Comparison of ENCODE assay signal across 8 cellular contexts in genomic region chr11:33039274-33040126, GRCh38. TPM values are rescaled to one million over a fixed set of nuclear protein-coding genes. Genes with fewer than 3 reads are reported as not detected.
DNase-seq lines count a peak whose midpoint lies in the region; ATAC-seq, FAIRE-seq and TF ChIP-seq lines count a peak whose summit lies in the region.

Gene TCP11L1, plus strand, starts transcription at chr11:33039572. Its CDS starts 4,202 bp downstream, at chr11:33043774.

- peaks cover 21% of the 10 kb centered on the region for H3K4me1 ChIP-seq in DND-41 (ENCODE audit: insufficient read depth, low read length)
- no peaks in the 10 kb centered on the region for H3K4me1 ChIP-seq in fibroblast of lung (ENCODE audit: control insufficient read depth, extremely low read depth, insufficient read depth, low read length)

- peaks cover 20% of the 10 kb centered on the region for H3K4me1 Mint-ChIP-seq in activated T-helper 1 cell treated with anti-CD3 and anti-CD28 coated beads, Interleukin-12 subunit alpha, Interleukin-12 subunit beta, Interleukin-2, Interleukin-4 antibody, amounts not matched to agents 30 ng/mL and 10 ng/mL and 1 ng/mL, durations not matched to agents 14 hours and 24 hours and 36 hours (ENCODE audit: low read depth)
- peaks cover 12 to 18% (median 16%) of the 10 kb centered on the region in 3 donors for H3K4me1 Mint-ChIP-seq in naive B cell
- H3K4me1 Mint-ChIP-seq in stimulated activated naive B cell treated with anti-CD40 and anti-IgM and Interleukin-4, amounts not matched to agents 10 μg/mL and 1 μg/mL and 100 μg/mL, for 72 hours, result peaks cover 8 to 36% of the 10 kb centered on the region in 2 donors

- no peak for TF ChIP-seq CTCF in DND-41 (IDR thresholded peaks at IDR 0.05; ENCODE audit: borderline replicate concordance, extremely low read depth, low read length, poor library complexity, severe bottlenecking)
- TF ChIP-seq CTCF in fibroblast of lung (conservative IDR thresholded peaks at IDR 0.05 in 1 of 2, IDR thresholded peaks at IDR 0.05 in 1 of 2; ENCODE audit: low read depth in 1 of 2, low read length in 2 of 2), result no peak

- in situ Hi-C loops in KBM-7 (cut with MboI; ENCODE audit: low pct_unique_long_range_greater_than_20kb, low sequenced_read_pairs), result no loop called here

- DNase-seq in DND-41 (peak; percentile 66), KBM-7 (peak; percentile 94), RCC 7860 (ENCODE audit: low spot score) (peak; percentile 73), fibroblast of lung (ENCODE audit: low read depth in 2 of 2) (peak; percentile 93 to 94), naive B cell (peak; percentile 78)
- peak; percentile 72 for DNase-seq in activated T-helper 1 cell treated with anti-CD3 and anti-CD28 coated beads, Interleukin-12 subunit alpha, Interleukin-12 subunit beta, Interleukin-2, Interleukin-4 antibody, amounts not matched to agents 30 ng/mL and 10 ng/mL and 1 ng/mL, durations not matched to agents 14 hours and 24 hours and 36 hours (ENCODE audit: low spot score)
- DNase-seq in stimulated activated naive B cell treated with anti-CD40 and anti-IgM and Interleukin-4, amounts not matched to agents 10 μg/mL and 1 μg/mL and 100 μg/mL, for 72 hours, result peak; percentile 84

- intact Hi-C loops in activated T-helper 1 cell treated with anti-CD3 and anti-CD28 coated beads, Interleukin-12 subunit alpha, Interleukin-12 subunit beta, Interleukin-2, Interleukin-4 antibody, amounts not matched to agents 30 ng/mL and 10 ng/mL and 1 ng/mL, durations not matched to agents 14 hours and 24 hours and 36 hours (cut with micrococcal nuclease), result loop anchor here (1.0 to 10.0 kb wide), 10 partner anchors 28 to 1395 kb away; partner anchors contain the start of genes C11orf91, CAT, CSTF3 and EIF3M

- no peaks in the 10 kb centered on the region for H4K20me1 ChIP-seq in DND-41 (ENCODE audit: insufficient read depth, low read length)
- no peaks in the 10 kb centered on the region for H4K20me1 ChIP-seq in fibroblast of lung (ENCODE audit: control insufficient read depth, extremely low read depth, insufficient read depth, low read length)

- H3K79me2 ChIP-seq in DND-41 (ENCODE audit: insufficient read depth, low read length), result peaks cover 20% of the 10 kb centered on the region
- peaks cover 12% of the 10 kb centered on the region for H3K79me2 ChIP-seq in fibroblast of lung (ENCODE audit: control insufficient read depth, insufficient read depth, low read length)

- peak within 1 kb of the TSS; percentile 93 for H3K4me3 Mint-ChIP-seq in activated T-helper 1 cell treated with anti-CD3 and anti-CD28 coated beads, Interleukin-12 subunit alpha, Interleukin-12 subunit beta, Interleukin-2, Interleukin-4 antibody, amounts not matched to agents 30 ng/mL and 10 ng/mL and 1 ng/mL, durations not matched to agents 14 hours and 24 hours and 36 hours
- peak within 1 kb of the TSS; percentile 92 to 99 (median 96) for H3K4me3 Mint-ChIP-seq in naive B cell
- H3K4me3 Mint-ChIP-seq in stimulated activated naive B cell treated with anti-CD40 and anti-IgM and Interleukin-4, amounts not matched to agents 10 μg/mL and 1 μg/mL and 100 μg/mL, for 72 hours, result peak within 1 kb of the TSS; percentile 93 to 97

- H3K36me3 ChIP-seq in DND-41 (ENCODE audit: insufficient read depth, low read length), result peaks cover 9% of the 10 kb centered on the region
- no peaks in the 10 kb centered on the region for H3K36me3 ChIP-seq in fibroblast of lung (ENCODE audit: control insufficient read depth, insufficient read depth, low read length)

- H3K27ac ChIP-seq in DND-41 (ENCODE audit: low read length) (peak within 1 kb of the TSS; percentile 91), fibroblast of lung (ENCODE audit: insufficient read depth, low read length) (peak within 1 kb of the TSS; percentile 93)

- H3K36me3 Mint-ChIP-seq in activated T-helper 1 cell treated with anti-CD3 and anti-CD28 coated beads, Interleukin-12 subunit alpha, Interleukin-12 subunit beta, Interleukin-2, Interleukin-4 antibody, amounts not matched to agents 30 ng/mL and 10 ng/mL and 1 ng/mL, durations not matched to agents 14 hours and 24 hours and 36 hours (ENCODE audit: low read depth), result peaks cover 7% of the 10 kb centered on the region
- no peaks in the 10 kb centered on the region for H3K36me3 Mint-ChIP-seq in naive B cell
- H3K36me3 Mint-ChIP-seq in stimulated activated naive B cell treated with anti-CD40 and anti-IgM and Interleukin-4, amounts not matched to agents 10 μg/mL and 1 μg/mL and 100 μg/mL, for 72 hours, result peaks cover 3 to 15% of the 10 kb centered on the region in 2 donors

- peak within 1 kb of the TSS; percentile 90 for H3K27ac Mint-ChIP-seq in activated T-helper 1 cell treated with anti-CD3 and anti-CD28 coated beads, Interleukin-12 subunit alpha, Interleukin-12 subunit beta, Interleukin-2, Interleukin-4 antibody, amounts not matched to agents 30 ng/mL and 10 ng/mL and 1 ng/mL, durations not matched to agents 14 hours and 24 hours and 36 hours
- peak within 1 kb of the TSS; percentile 88 to 96 (median 94) for H3K27ac Mint-ChIP-seq in naive B cell
- H3K27ac Mint-ChIP-seq in stimulated activated naive B cell treated with anti-CD40 and anti-IgM and Interleukin-4, amounts not matched to agents 10 μg/mL and 1 μg/mL and 100 μg/mL, for 72 hours, result peak within 1 kb of the TSS; percentile 99

- ATAC-seq in DND-41 (ENCODE audit: insufficient read depth, low read depth), result peak; percentile 91
- peak; percentile 84 for ATAC-seq in GM21737 (IDR thresholded peaks at IDR 0.05; ENCODE audit: unreplicated experiment)
- peak; percentile 80 to 83 for ATAC-seq in naive B cell (ENCODE audit: low read depth in 2 of 2)
- ATAC-seq in stimulated activated naive B cell treated with anti-CD40 and anti-IgM and Interleukin-4, amounts not matched to agents 10 μg/mL and 1 μg/mL and 100 μg/mL, for 72 hours (replicated peaks), result peak; percentile 69 to 77

- peak within 1 kb of the TSS; percentile 95 for H2AFZ ChIP-seq in DND-41 (ENCODE audit: low read depth, low read length)
- peak within 1 kb of the TSS; percentile 95 for H2AFZ ChIP-seq in fibroblast of lung (ENCODE audit: low read length)

- no peaks in the 10 kb centered on the region for H3K9me3 Mint-ChIP-seq in activated T-helper 1 cell treated with anti-CD3 and anti-CD28 coated beads, Interleukin-12 subunit alpha, Interleukin-12 subunit beta, Interleukin-2, Interleukin-4 antibody, amounts not matched to agents 30 ng/mL and 10 ng/mL and 1 ng/mL, durations not matched to agents 14 hours and 24 hours and 36 hours
- no peaks in the 10 kb centered on the region for H3K9me3 Mint-ChIP-seq in naive B cell
- H3K9me3 Mint-ChIP-seq in stimulated activated naive B cell treated with anti-CD40 and anti-IgM and Interleukin-4, amounts not matched to agents 10 μg/mL and 1 μg/mL and 100 μg/mL, for 72 hours, result no peaks in the 10 kb centered on the region

- no peak for FAIRE-seq in RCC 7860 (lab: Jason Lieb, UNC)

- H3K9ac ChIP-seq in DND-41 (ENCODE audit: low read depth, low read length), result peak within 1 kb of the TSS; percentile 76
- peak within 1 kb of the TSS; percentile 80 for H3K9ac ChIP-seq in fibroblast of lung (ENCODE audit: insufficient read depth, low read length)

- H3K27me3 ChIP-seq in DND-41 (ENCODE audit: insufficient read depth, low read length, poor library complexity) (no peaks in the 10 kb centered on the region), fibroblast of lung (ENCODE audit: control insufficient read depth, insufficient read depth, low read length) (no peaks in the 10 kb centered on the region)

- H3K9me3 ChIP-seq in DND-41 (ENCODE audit: insufficient read depth, low read length, severe bottlenecking) (no peaks in the 10 kb centered on the region), fibroblast of lung (ENCODE audit: control insufficient read depth, insufficient read depth, low read depth, low read length) (no peaks in the 10 kb centered on the region)

- peaks cover 13% of the 10 kb centered on the region for H3K27me3 Mint-ChIP-seq in activated T-helper 1 cell treated with anti-CD3 and anti-CD28 coated beads, Interleukin-12 subunit alpha, Interleukin-12 subunit beta, Interleukin-2, Interleukin-4 antibody, amounts not matched to agents 30 ng/mL and 10 ng/mL and 1 ng/mL, durations not matched to agents 14 hours and 24 hours and 36 hours (ENCODE audit: insufficient read depth)
- H3K27me3 Mint-ChIP-seq in naive B cell, result peaks cover 5 to 9% (median 7%) of the 10 kb centered on the region in 3 donors
- H3K27me3 Mint-ChIP-seq in stimulated activated naive B cell treated with anti-CD40 and anti-IgM and Interleukin-4, amounts not matched to agents 10 μg/mL and 1 μg/mL and 100 μg/mL, for 72 hours, result peaks cover 0 to 6% of the 10 kb centered on the region in 2 donors

- H3K4me3 ChIP-seq in DND-41 (ENCODE audit: low read depth in 1 of 2, low read length in 2 of 2), result peak within 1 kb of the TSS; percentile 65 to 87
- H3K4me3 ChIP-seq in fibroblast of lung (replicated peaks in 1 of 4; ENCODE audit: control extremely low read depth in 1 of 4, insufficient read depth in 1 of 4, low read depth in 3 of 4, low read length in 4 of 4), result peak within 1 kb of the TSS; percentile 64 to 80 (median 76)

- H3K4me2 ChIP-seq in DND-41 (ENCODE audit: insufficient read depth, low read length), result peak within 1 kb of the TSS; percentile 90
- H3K4me2 ChIP-seq in fibroblast of lung (ENCODE audit: extremely low read depth, insufficient read depth, low read length), result peak within 1 kb of the TSS; percentile 82

RNA-seq across cellular contexts. Expression of gene TCP11L1, which starts in this region (rescaled TPM):
- 15.0 and 16.1 TPM in 2 replicates for total RNA-seq in activated T-helper 1 cell treated with anti-CD3 and anti-CD28 coated beads, Interleukin-12 subunit alpha, Interleukin-12 subunit beta, Interleukin-2, Interleukin-4 antibody, amounts not matched to agents 30 ng/mL and 10 ng/mL and 1 ng/mL, durations not matched to agents 14 hours and 24 hours and 36 hours
- 17.5 and 24.1 TPM in 2 replicates for total RNA-seq in fibroblast of lung
- polyA plus RNA-seq in fibroblast of lung (25.2 and 30.2 TPM in 2 replicates), naive B cell (ENCODE audit: low read depth in 6 of 6) (10 to 100 TPM in 1 of 6 donors, 1 to 10 TPM in 5; 4.7 to 10.1 (median 8.5) TPM)
- polyA plus RNA-seq in fibroblast of lung (2012), result 13.4 and 18.1 TPM in 2 replicates
- polyA minus RNA-seq in fibroblast of lung (ENCODE audit: low replicate concordance), result 30.6 and 66.1 TPM in 2 replicates

Comparison
In these comparisons a context has a peak if more than half of its experiments do, and no peak if none do; other contexts are left out.
1. Peak in every context shown above with its lines: DNase-seq, ATAC-seq, H3K4me3 ChIP-seq and H3K27ac ChIP-seq.